ENCODE assay signal across 9 cellular contexts in the genomic region with DNA sequence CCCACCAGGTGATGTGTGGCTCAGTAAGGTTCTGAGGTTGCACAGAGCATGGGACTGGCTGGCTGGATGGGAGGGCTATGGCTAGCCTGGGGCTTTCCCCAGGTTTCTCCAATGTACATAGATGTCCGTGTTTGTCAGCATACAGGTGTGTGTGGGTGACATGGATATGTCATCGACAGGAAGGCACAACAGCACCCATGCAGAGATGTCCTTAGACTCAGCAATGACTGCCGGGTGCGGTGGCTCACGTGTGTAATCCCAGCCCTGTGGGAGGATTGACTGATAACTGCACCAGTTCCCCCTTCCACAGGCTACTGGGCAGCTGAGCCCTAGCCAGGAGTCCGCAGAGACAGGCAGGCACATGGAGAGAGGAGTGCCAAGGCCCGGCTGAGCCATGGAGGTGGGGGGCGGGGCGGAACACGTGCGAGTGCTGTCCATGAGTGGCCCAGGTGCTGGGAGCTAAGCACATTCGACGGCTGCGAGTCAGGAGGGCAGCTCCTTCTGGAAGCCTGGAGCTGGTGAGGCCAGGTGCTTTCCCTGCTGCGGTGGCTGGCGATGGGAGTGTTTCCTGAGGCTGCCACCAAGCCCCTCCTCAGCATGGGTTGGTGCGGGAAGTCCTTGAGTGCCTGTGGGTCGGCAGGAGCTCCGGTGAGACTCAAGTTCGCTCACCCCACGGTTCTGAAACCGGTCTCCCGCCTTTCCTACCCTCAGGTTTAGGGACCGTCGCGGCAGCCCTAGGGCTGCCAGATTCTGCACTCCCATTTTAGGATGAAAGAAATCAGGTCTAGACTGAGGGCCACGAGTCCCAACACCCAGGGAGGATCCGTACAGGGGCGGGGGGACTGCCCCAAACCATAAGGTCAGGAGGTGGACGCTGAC. TPM values are rescaled to one million over a fixed set of nuclear protein-coding genes. Genes with fewer than 3 reads are reported as not detected.
A peak's percentile ranks its signal among the peaks of the same experiment; 100 is the strongest.
DNase-seq lines count a peak whose midpoint lies in the region; TF ChIP-seq lines count a peak whose summit lies in the region.
"Had no signal": no experiment of that assay in that cellular context is flagged by ENCODE, and none has a peak within 500 bp of the region (broad histone marks: within the 10 kb centered on the region; RNA-seq: fewer than 3 reads in every experiment).

No MANE protein-coding gene starts in this region.

- H2AFZ ChIP-seq in MM.1S (ENCODE audit: low read length), result peak overlapping the region; percentile 71

- H3K9me3 ChIP-seq in MM.1S (replicated peaks; ENCODE audit: insufficient read depth, low read length), result no peaks in the 10 kb centered on the region

- peaks cover 12% of the 10 kb centered on the region for H3K27me3 ChIP-seq in MM.1S (replicated peaks; ENCODE audit: insufficient read depth, low read length)

- H3K9me2 ChIP-seq in MM.1S (replicated peaks; ENCODE audit: insufficient read depth, low read length), result no peaks in the 10 kb centered on the region

- H3K36me3 ChIP-seq in MM.1S (replicated peaks; ENCODE audit: insufficient read depth, low read length) (no peaks in the 10 kb centered on the region), urinary bladder (ENCODE audit: insufficient read depth) (no peaks in the 10 kb centered on the region)

- H3K9me3 Mint-ChIP-seq in nephron, result peaks cover 14% of the 10 kb centered on the region

- peaks cover 13% of the 10 kb centered on the region for H3K36me3 Mint-ChIP-seq in nephron (ENCODE audit: low read depth)

- H3K4me3 Mint-ChIP-seq in nephron, result peak overlapping the region; percentile 96 to 97 (median 96)

- no peaks in the 10 kb centered on the region for H4K20me1 ChIP-seq in MM.1S (ENCODE audit: insufficient read depth, low read length)

- H3K4me2 ChIP-seq in MM.1S (ENCODE audit: low read depth, low read length), result peak overlapping the region; percentile 89

- peaks cover 11% of the 10 kb centered on the region; the same call in 1 of the 2 replicates for H3F3A ChIP-seq in MM.1S (ENCODE audit: insufficient read depth, low read length)

- H3K79me2 ChIP-seq in MM.1S (ENCODE audit: low read length), result peaks cover 9% of the 10 kb centered on the region; the same call in 1 of the 2 replicates

- H3K27ac Mint-ChIP-seq in nephron, result peak overlapping the region; percentile 83 to 99 (median 88)

- peak overlapping the region; percentile 66 for H3K4me3 ChIP-seq in MM.1S (ENCODE audit: low read length)
- peak overlapping the region; percentile 94 for H3K4me3 ChIP-seq in urinary bladder (ENCODE audit: low read depth, low read length)

- no peaks in the 10 kb centered on the region for H3K27me3 Mint-ChIP-seq in nephron (ENCODE audit: low read depth)

- H3K4me1 ChIP-seq in MM.1S (ENCODE audit: low read length) (peaks cover 13% of the 10 kb centered on the region), urinary bladder (ENCODE audit: insufficient read depth) (no peaks in the 10 kb centered on the region)

- WGBS in urinary bladder, result 27% methylated on average over 30 of the region's 30 CpGs

- H3K27ac ChIP-seq in MM.1S (ENCODE audit: low read length) (no peak overlapping the region), epithelial cell of prostate (peak overlapping the region; percentile 67), urinary bladder (ENCODE audit: low read depth) (peak overlapping the region; percentile 88)

- DNase-seq in activated T-cell treated with anti-CD3 and anti-CD28 coated beads for 48 hours (ENCODE audit: low read depth) (peak; percentile 35), MM.1S (no peak), epithelial cell of prostate (ENCODE audit: low read depth, low spot score) (no peak), NK-92 (lab: John Stamatoyannopoulos, UW; ENCODE audit: unreplicated experiment) (no peak)
- DNase-seq in activated T-cell treated with anti-CD3 and anti-CD28 coated beads, Interleukin-2, amount 50 U/mL, for 1 hour, result no peak
- DNase-seq in activated CD4-positive, alpha-beta T cell treated with anti-CD3 and anti-CD28 coated beads for 48 hours, result peak; percentile 68

- no peak for TF ChIP-seq CTCF in MM.1S (IDR thresholded peaks at IDR 0.05; ENCODE audit: low read length)
- TF ChIP-seq CTCF in nephron (IDR thresholded peaks at IDR 0.05; ENCODE audit: unreplicated experiment in 3 of 3), result no peak

- peaks cover 16% of the 10 kb centered on the region for H3K4me1 Mint-ChIP-seq in nephron

- H3K9ac ChIP-seq in MM.1S (ENCODE audit: low read length), result peak overlapping the region; percentile 73

RNA-seq across cellular contexts. Expression of a gene that starts 0.9 kb away (rescaled TPM):
- 18.0 TPM for total RNA-seq in urinary bladder
- 28.6 TPM for polyA plus RNA-seq in urinary bladder

RNA-seq across cellular contexts. Expression of a gene that starts 15.6 kb away (rescaled TPM):
- 1.3 TPM for total RNA-seq in urinary bladder
- 2.5 TPM for polyA plus RNA-seq in urinary bladder
- total RNA-seq: glomerular endothelial cell had no signal

RNA-seq across cellular contexts. Expression of a gene that starts 29.5 kb away (rescaled TPM):
- total RNA-seq in urinary bladder, result 0.42 TPM
- not detected for polyA plus RNA-seq in urinary bladder
- total RNA-seq: glomerular endothelial cell had no signal

RNA-seq across cellular contexts. Expression of a gene that starts 39.5 kb away (rescaled TPM):
- 57.2 TPM for total RNA-seq in urinary bladder
- polyA plus RNA-seq in urinary bladder, result 8.1 TPM

RNA-seq across cellular contexts. Expression of a gene that starts 46.1 kb away (rescaled TPM):
- 19.1 TPM for total RNA-seq in urinary bladder
- polyA plus RNA-seq in urinary bladder, result 124 TPM

Comparison
In these comparisons a context has a peak if more than half of its experiments do, and no peak if none do; other contexts are left out.
1. DNase-seq: peak in activated T-cell treated with anti-CD3 and anti-CD28 coated beads for 48 hours (single experiment) and activated CD4-positive, alpha-beta T cell treated with anti-CD3 and anti-CD28 coated beads for 48 hours (single experiment); none in activated T-cell treated with anti-CD3 and anti-CD28 coated beads, Interleukin-2, amount 50 U/mL, for 1 hour (single experiment), MM.1S (single experiment), epithelial cell of prostate (single experiment) and NK-92 (single experiment).